8 cellular contexts compared by ENCODE assay signal in the genomic region with DNA sequence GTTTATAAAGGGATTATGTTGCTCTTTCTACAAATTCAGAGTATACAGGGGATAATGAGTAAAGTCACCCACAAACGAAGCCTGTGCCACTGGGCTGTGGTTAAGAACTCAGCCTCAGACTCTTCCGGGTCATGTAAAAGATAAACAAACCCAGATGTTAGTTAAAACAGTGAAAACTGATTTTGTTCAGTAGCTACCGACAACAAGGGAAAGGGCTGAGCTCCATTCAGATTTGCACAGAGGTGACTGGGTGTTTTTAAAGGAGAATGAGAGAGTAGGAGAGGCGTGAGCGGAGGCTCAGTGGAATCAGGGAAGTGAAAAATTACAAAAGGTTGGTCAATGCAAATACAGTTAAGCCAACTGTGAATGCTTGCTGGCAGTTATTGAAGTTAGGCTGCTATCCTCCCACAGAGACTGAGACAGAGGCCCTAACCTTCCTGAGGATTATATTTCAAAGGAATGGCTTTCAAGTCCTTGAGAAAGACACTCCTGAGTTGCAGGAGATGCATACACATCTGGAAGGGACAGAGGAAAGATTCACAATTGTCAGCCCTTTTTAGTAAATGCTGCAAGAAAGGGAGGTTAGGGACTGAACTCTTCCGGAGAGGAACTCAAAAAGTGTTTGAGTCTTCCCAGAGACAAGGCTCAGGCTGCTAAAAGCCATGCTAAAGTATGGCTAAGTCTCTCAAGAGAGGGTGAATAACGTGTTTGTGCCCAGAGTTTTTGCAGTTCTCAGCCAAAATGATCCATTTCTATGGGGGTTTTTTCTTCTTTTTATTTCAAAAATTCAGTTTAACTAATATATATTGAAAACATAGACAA. TPM values are rescaled to one million over a fixed set of nuclear protein-coding genes. Genes with fewer than 3 reads are reported as not detected.
DNase-seq lines count a peak whose midpoint lies in the region; ATAC-seq and TF ChIP-seq lines count a peak whose summit lies in the region.

No MANE protein-coding gene starts in this region.

- peak; percentile 64 for ATAC-seq in CD4-positive, alpha-beta T cell (ENCODE audit: poor library complexity)
- ATAC-seq in HG03095 (IDR thresholded peaks at IDR 0.05; ENCODE audit: unreplicated experiment), result peak; percentile 94

- H3K4me1 Mint-ChIP-seq in CD4-positive, alpha-beta T cell (ENCODE audit: low read depth), result peaks cover 16% of the 10 kb centered on the region
- H3K4me1 Mint-ChIP-seq in endothelial cell (ENCODE audit: unreplicated experiment), result peaks cover 8% of the 10 kb centered on the region
- no peaks in the 10 kb centered on the region for H3K4me1 Mint-ChIP-seq in glutamatergic neuron (ENCODE audit: low read depth, unreplicated experiment)

- H3K9me3 ChIP-seq in CD4-positive, alpha-beta T cell (ENCODE audit: control insufficient read depth, low read length), result no peaks in the 10 kb centered on the region

- no peaks in the 10 kb centered on the region for H3K27me3 ChIP-seq in CD4-positive, alpha-beta T cell (ENCODE audit: control insufficient read depth, insufficient read depth, low read length)

- no peak for DNase-seq in CD4-positive, alpha-beta T cell
- DNase-seq in NOMO-1 treated with DMSO at 0.1 percent for 48 hours (lab: John Stamatoyannopoulos, UW; ENCODE audit: unreplicated experiment), result peak; percentile 88
- peak; percentile 50 to 68 for DNase-seq in foreskin fibroblast
- DNase-seq in G401 (ENCODE audit: low spot score), result no peak
- no peak for DNase-seq in endothelial cell (ENCODE audit: low spot score)
- no peak for DNase-seq in glutamatergic neuron

- no peaks in the 10 kb centered on the region for H3K27me3 Mint-ChIP-seq in CD4-positive, alpha-beta T cell
- H3K27me3 Mint-ChIP-seq in endothelial cell (ENCODE audit: unreplicated experiment) (no peaks in the 10 kb centered on the region), glutamatergic neuron (ENCODE audit: unreplicated experiment) (peaks cover 4% of the 10 kb centered on the region)

- H3K27ac ChIP-seq in CD4-positive, alpha-beta T cell (ENCODE audit: low read depth, low read length), result no peak overlapping the region

- H3K27ac Mint-ChIP-seq in CD4-positive, alpha-beta T cell, result peak overlapping the region; percentile 55
- H3K27ac Mint-ChIP-seq in endothelial cell (ENCODE audit: unreplicated experiment), result no peak overlapping the region
- H3K27ac Mint-ChIP-seq in glutamatergic neuron (ENCODE audit: unreplicated experiment), result no peak overlapping the region

- in situ Hi-C loops in G401 (cut with HindIII; ENCODE audit: low sequenced_read_pairs), result no loop called here

- POLR2A ChIA-PET in CD4-positive, alpha-beta T cell (lab: Charles Lee), result interaction anchor here (1.0 to 1.3 kb wide), 2 partner anchors 28 to 60 kb away, joined by 3 read pairs; no protein-coding TSS in a partner anchor

- intact Hi-C loops in CD4-positive, alpha-beta T cell (cut with DNase I, micrococcal nuclease), result no loop called here

- no peak for TF ChIP-seq CTCF in CD4-positive, alpha-beta T cell (IDR thresholded peaks at IDR 0.05)
- TF ChIP-seq CTCF in foreskin fibroblast (IDR thresholded peaks at IDR 0.05; ENCODE audit: low read depth, low read length), result no peak
- no peak for TF ChIP-seq CTCF in endothelial cell (IDR thresholded peaks at IDR 0.05; ENCODE audit: unreplicated experiment)
- no peak for TF ChIP-seq CTCF in glutamatergic neuron (IDR thresholded peaks at IDR 0.05; ENCODE audit: partially characterized antibody, unreplicated experiment)

- H3K9me3 Mint-ChIP-seq in CD4-positive, alpha-beta T cell, result no peaks in the 10 kb centered on the region
- H3K9me3 Mint-ChIP-seq in endothelial cell (ENCODE audit: unreplicated experiment) (no peaks in the 10 kb centered on the region), glutamatergic neuron (ENCODE audit: unreplicated experiment) (no peaks in the 10 kb centered on the region)

- H3K4me3 ChIP-seq in foreskin fibroblast (ENCODE audit: low read depth in 1 of 2, low read length in 2 of 2), result no peak overlapping the region

- H3K4me3 Mint-ChIP-seq in CD4-positive, alpha-beta T cell, result peak overlapping the region; percentile 16
- no peak overlapping the region for H3K4me3 Mint-ChIP-seq in endothelial cell (ENCODE audit: unreplicated experiment)
- no peak overlapping the region for H3K4me3 Mint-ChIP-seq in glutamatergic neuron (ENCODE audit: unreplicated experiment)

- CTCF ChIA-PET in CD4-positive, alpha-beta T cell (lab: Charles Lee), result no interaction called here

- peak; percentile 42 for TF ChIP-seq POLR2A in GM19099 (IDR thresholded peaks at IDR 0.05; ENCODE audit: extremely low read depth, insufficient read length, low read depth)

- H3K36me3 Mint-ChIP-seq in CD4-positive, alpha-beta T cell (ENCODE audit: low read depth), result no peaks in the 10 kb centered on the region
- no peaks in the 10 kb centered on the region for H3K36me3 Mint-ChIP-seq in endothelial cell (ENCODE audit: low read depth, unreplicated experiment)
- no peaks in the 10 kb centered on the region for H3K36me3 Mint-ChIP-seq in glutamatergic neuron (ENCODE audit: unreplicated experiment)

RNA-seq across cellular contexts. Expression of gene SAMD13, which starts 29.8 kb away (rescaled TPM):
- total RNA-seq in CD4-positive, alpha-beta T cell, result not detected
- total RNA-seq in G401 (2014; rRNA removed; shearing (Covaris generic)), result not detected in 2 replicates
- total RNA-seq in endothelial cell (ENCODE audit: unreplicated experiment) (1.8 TPM), glutamatergic neuron (ENCODE audit: unreplicated experiment) (not detected)

Comparison
In these comparisons a context has a peak if more than half of its experiments do, and no peak if none do; other contexts are left out.
1. DNase-seq: peak in NOMO-1 treated with DMSO at 0.1 percent for 48 hours (single experiment) and foreskin fibroblast (2 of 2); none in CD4-positive, alpha-beta T cell (0 of 10), G401 (single experiment), endothelial cell (single experiment) and glutamatergic neuron (single experiment).